ENCODE assay signal across 11 cellular contexts in genomic region chr1:116379674-116380498, GRCh38. TPM values are rescaled to one million over a fixed set of nuclear protein-coding genes. Genes with fewer than 3 reads are reported as not detected.
DNase-seq lines count a peak whose midpoint lies in the region; ATAC-seq and TF ChIP-seq lines count a peak whose summit lies in the region.
"Had no signal": no experiment of that assay in that cellular context is flagged by ENCODE, and none has a peak within 500 bp of the region (broad histone marks: within the 10 kb centered on the region; RNA-seq: fewer than 3 reads in every experiment).

No MANE protein-coding gene starts in this region.

- CTCF ChIA-PET in CD8-positive, alpha-beta memory T cell (lab: Charles Lee): interaction anchor here (1.4 to 2.4 kb wide), 2 partner anchors 12 to 241 kb away, joined by 4 to 7 read pairs; no protein-coding TSS in a partner anchor

- H3K9me3 Mint-ChIP-seq in CD8-positive, alpha-beta memory T cell: no peaks in the 10 kb centered on the region
- no peaks in the 10 kb centered on the region for H3K9me3 Mint-ChIP-seq in endodermal cell

- no peaks in the 10 kb centered on the region for H3K27me3 Mint-ChIP-seq in CD8-positive, alpha-beta memory T cell
- H3K27me3 Mint-ChIP-seq in endodermal cell (ENCODE audit: insufficient read depth): no peaks in the 10 kb centered on the region

- H3K9me3 ChIP-seq in CD8-positive, alpha-beta memory T cell (ENCODE audit: low read length): no peaks in the 10 kb centered on the region
- no peaks in the 10 kb centered on the region for H3K9me3 ChIP-seq in endodermal cell (ENCODE audit: control insufficient read depth, low read length)
- H3K9me3 ChIP-seq in psoas muscle: no peaks in the 10 kb centered on the region
- H3K9me3 ChIP-seq: mucosa of descending colon had no signal

- H3K27ac ChIP-seq in CD8-positive, alpha-beta memory T cell (ENCODE audit: low read depth, low read length): no peak overlapping the region
- H3K27ac ChIP-seq in KMS-11 (peak overlapping the region; percentile 27; the same call in 1 of the 2 replicates), endodermal cell (ENCODE audit: low read depth, low read length) (no peak overlapping the region), psoas muscle (peak overlapping the region; percentile 89)

- peaks cover 85% of the 10 kb centered on the region for H3K4me1 ChIP-seq in CD8-positive, alpha-beta memory T cell (ENCODE audit: insufficient read depth, low read length)
- H3K4me1 ChIP-seq in KMS-11 (ENCODE audit: low read depth, poor library complexity, severe bottlenecking) (peaks cover 87% of the 10 kb centered on the region), endodermal cell (ENCODE audit: control insufficient read depth, insufficient read depth, low read length) (peaks cover 29% of the 10 kb centered on the region), psoas muscle (peaks cover 81% of the 10 kb centered on the region)

- ATAC-seq in psoas muscle: no peak
- no peak for ATAC-seq in GM21723 (IDR thresholded peaks at IDR 0.05; ENCODE audit: unreplicated experiment)
- ATAC-seq in GM21737 (IDR thresholded peaks at IDR 0.05; ENCODE audit: unreplicated experiment): no peak
- ATAC-seq: mucosa of descending colon had no signal

- peak overlapping the region; percentile 60 to 99 (median 94) for H3K27ac Mint-ChIP-seq in CD8-positive, alpha-beta memory T cell
- no peak overlapping the region for H3K27ac Mint-ChIP-seq in endodermal cell

- H3K36me3 ChIP-seq in CD8-positive, alpha-beta memory T cell (ENCODE audit: insufficient read depth, low read length): peaks cover 10% of the 10 kb centered on the region
- peaks cover 2% of the 10 kb centered on the region; the same call in 1 of the 2 replicates for H3K36me3 ChIP-seq in KMS-11 (ENCODE audit: insufficient read depth)
- peaks cover 24% of the 10 kb centered on the region for H3K36me3 ChIP-seq in endodermal cell (ENCODE audit: control insufficient read depth, insufficient read depth, low read length)
- peaks cover 0 to 14% of the 10 kb centered on the region in 2 donors for H3K36me3 ChIP-seq in psoas muscle (ENCODE audit: insufficient read depth in 1 of 2, low read depth in 1 of 2)

- H4K20me1 ChIP-seq in KMS-11 (ENCODE audit: insufficient read depth): peaks cover 32% of the 10 kb centered on the region

- H3K4me3 Mint-ChIP-seq in CD8-positive, alpha-beta memory T cell: peak overlapping the region in 5 of 7 donors; percentile 17 to 53 (median 25)
- no peak overlapping the region for H3K4me3 Mint-ChIP-seq in endodermal cell

- intact Hi-C loops in psoas muscle (cut with DNase I): loop anchor here in 1 of 2 donors (5.0 kb wide), 1 partner anchor 37 kb away; no protein-coding TSS in a partner anchor

- H2AFZ ChIP-seq in KMS-11 (ENCODE audit: low read depth): no peak overlapping the region

- peaks cover 87 to 98% (median 94%) of the 10 kb centered on the region in 3 donors for H3K4me1 Mint-ChIP-seq in CD8-positive, alpha-beta memory T cell
- H3K4me1 Mint-ChIP-seq in endodermal cell: peaks cover 76% of the 10 kb centered on the region

- POLR2A ChIA-PET in CD8-positive, alpha-beta memory T cell (lab: Charles Lee): interaction anchor here (0.6 kb wide), 1 partner anchor 211 kb away, joined by 4 read pairs; no protein-coding TSS in a partner anchor

- H3K4me2 ChIP-seq in KMS-11: peak overlapping the region; percentile 98; the same call in 1 of the 2 replicates

- 71 to 94% methylated on average over 1 to 5 of the region's 6 CpGs for WGBS in endodermal cell (ENCODE audit: insufficient coverage in 1 of 2, insufficient read length in 1 of 2), 2 experiments
- WGBS in psoas muscle, 3 donors: 84 to 87% (median 85%) methylated on average over 6 of the region's 6 CpGs

- H3K9ac ChIP-seq in KMS-11 (no peak overlapping the region), endodermal cell (ENCODE audit: extremely low read depth, low read length, poor library complexity, severe bottlenecking) (no peak overlapping the region)

- H3K36me3 Mint-ChIP-seq in CD8-positive, alpha-beta memory T cell: peaks cover 4 to 27% (median 4%) of the 10 kb centered on the region in 3 donors
- peaks cover 12% of the 10 kb centered on the region for H3K36me3 Mint-ChIP-seq in endodermal cell (ENCODE audit: low read depth)

- no peak for DNase-seq in CD8-positive, alpha-beta memory T cell
- DNase-seq in endodermal cell (peak; percentile 70), psoas muscle (no peak), DMS 273 (lab: John Stamatoyannopoulos, UW; ENCODE audit: unreplicated experiment) (no peak)
- DNase-seq: activated naive CD4-positive, alpha-beta T cell treated with Interleukin-2 at 50 U/mL for 16 hours; effector CD8-positive, alpha-beta T cell; NCI-H2227 treated with DMSO at 0.1 percent for 48 hours had no signal

- no peaks in the 10 kb centered on the region for H3K27me3 ChIP-seq in CD8-positive, alpha-beta memory T cell (ENCODE audit: insufficient read depth, low read length, poor library complexity, severe bottlenecking)
- H3K27me3 ChIP-seq in KMS-11 (ENCODE audit: insufficient read depth, low read depth): no peaks in the 10 kb centered on the region
- H3K27me3 ChIP-seq in endodermal cell (ENCODE audit: control insufficient read depth, insufficient read depth, low read length, poor library complexity, severe bottlenecking): no peaks in the 10 kb centered on the region
- H3K27me3 ChIP-seq in psoas muscle (ENCODE audit: insufficient read depth in 3 of 3, low read length in 2 of 3): no peaks in the 10 kb centered on the region

- TF ChIP-seq CTCF in KMS-11 (conservative IDR thresholded peaks at IDR 0.05; ENCODE audit: low read depth, low read length): no peak
- TF ChIP-seq CTCF in endodermal cell (conservative IDR thresholded peaks at IDR 0.05): no peak
- no peak for TF ChIP-seq CTCF in psoas muscle (IDR thresholded peaks at IDR 0.05)

- H3K4me3 ChIP-seq in CD8-positive, alpha-beta memory T cell (ENCODE audit: low read length): no peak overlapping the region
- H3K4me3 ChIP-seq in KMS-11 (IDR thresholded peaks at IDR 0.05; ENCODE audit: insufficient read depth, low read depth, low read length) (no peak overlapping the region), endodermal cell (ENCODE audit: low read length) (peak overlapping the region; percentile 1), psoas muscle (no peak overlapping the region)
- H3K4me3 ChIP-seq: mucosa of descending colon had no signal

- H3K79me2 ChIP-seq in KMS-11 (ENCODE audit: insufficient read depth, low read depth): peaks cover 100% of the 10 kb centered on the region

RNA-seq across cellular contexts. Expression of gene ATP1A1, which starts 6.8 kb away (rescaled TPM):
- 100 to 1,000 TPM; 259 to 263 TPM for total RNA-seq in CD8-positive, alpha-beta memory T cell
- polyA plus RNA-seq in CD8-positive, alpha-beta memory T cell: 58.0 TPM
- 100 to 1,000 TPM; 359 to 398 TPM for total RNA-seq in endodermal cell
- polyA plus RNA-seq in endodermal cell (2013, experiment 1 of 2): 224 TPM
- polyA plus RNA-seq in endodermal cell (2013, experiment 2 of 2): 222 TPM
- total RNA-seq in psoas muscle: 100 to 1,000 TPM in 2 of 4 donors, 10 to 100 TPM in 2; 66.1 to 342 (median 150) TPM
- polyA plus RNA-seq in psoas muscle: 100 to 1,000 TPM; 126 to 440 (median 309) TPM

Comparison
In these comparisons a context has a peak if more than half of its experiments do, and no peak if none do; other contexts are left out.
1. H3K27ac ChIP-seq: peak in KMS-11 (single experiment) and psoas muscle (single experiment); none in CD8-positive, alpha-beta memory T cell (single experiment) and endodermal cell (single experiment).